In genomic region chr20:51562027-51562333, GRCh38 we compare ENCODE assay signal across 1 cellular context.
TF ChIP-seq lines count a peak whose summit lies in the region.

No MANE protein-coding gene starts in this region.

TF ChIP-seq in HCT116, 20 proteins besides CTCF, POLR2A, EP300 and RAD21 (continued from another document):
- TF ChIP-seq TCF7L2 (IDR thresholded peaks at IDR 0.05; ENCODE audit: borderline replicate concordance, extremely low read depth, insufficient read depth, insufficient read length) (no peak), YY1 (IDR thresholded peaks at IDR 0.05; ENCODE audit: extremely low read depth, insufficient replicate concordance, low read depth, low read length) (no peak), ZNF274 (IDR thresholded peaks at IDR 0.05; ENCODE audit: low read depth, low read length) (no peak), SP1 (IDR thresholded peaks at IDR 0.05; ENCODE audit: low read depth) (no peak), FOSL1 (IDR thresholded peaks at IDR 0.05; ENCODE audit: low read depth) (no peak)
